Comparison of ENCODE assay signal across 8 cellular contexts in the genomic region with DNA sequence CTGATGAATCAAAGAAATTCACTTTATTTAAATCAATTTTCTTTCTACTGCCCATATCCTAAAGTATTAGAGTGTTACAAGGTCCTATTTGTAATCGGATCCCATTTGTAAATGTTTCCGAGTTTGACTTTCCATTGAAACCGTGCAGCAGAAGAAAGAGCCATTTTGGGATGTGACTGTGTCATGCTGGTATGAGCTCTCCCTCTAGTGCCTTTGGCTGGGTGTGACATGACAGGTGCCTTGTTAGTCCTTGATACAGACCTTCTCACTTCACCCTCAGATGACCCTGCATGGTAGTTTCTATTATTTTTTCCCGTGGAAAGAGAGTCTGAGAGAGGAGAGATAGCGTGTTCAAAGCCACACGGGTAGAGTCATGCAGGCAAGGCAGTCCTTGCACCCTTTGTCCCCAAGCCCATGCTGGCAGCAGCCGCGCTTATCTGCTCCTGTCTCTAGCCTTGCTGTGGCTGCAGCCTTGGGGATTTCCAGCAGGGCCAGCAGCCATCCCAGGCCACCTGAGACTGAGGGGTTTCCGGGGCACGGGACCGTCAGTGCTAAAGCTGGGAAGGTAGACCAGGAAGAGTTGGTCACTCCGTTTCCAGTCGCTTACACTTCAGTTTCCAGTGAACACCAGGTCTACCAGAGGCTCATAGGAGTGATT. TPM values are rescaled to one million over a fixed set of nuclear protein-coding genes. Genes with fewer than 3 reads are reported as not detected.
A peak's percentile ranks its signal among the peaks of the same experiment; 100 is the strongest.
DNase-seq lines count a peak whose midpoint lies in the region; ATAC-seq, FAIRE-seq and TF ChIP-seq lines count a peak whose summit lies in the region.

No MANE protein-coding gene starts in this region.

- H3K36me3 Mint-ChIP-seq in activated CD8-positive, alpha-beta T cell treated with anti-CD3 and anti-CD28 coated beads for 36 hours (ENCODE audit: low read depth) = no peaks in the 10 kb centered on the region
- H3K36me3 Mint-ChIP-seq in activated CD8-positive, alpha-beta T cell treated with anti-CD3 and anti-CD28 coated beads, Interleukin-2, amount 10 ng/mL, durations not matched to agents 7 days and 5 days (ENCODE audit: low read depth) = no peaks in the 10 kb centered on the region

- H3K27me3 ChIP-seq in bronchial epithelial cell (ENCODE audit: control insufficient read depth, insufficient read depth, low read length) = no peaks in the 10 kb centered on the region

- DNase-seq in activated CD8-positive, alpha-beta T cell treated with anti-CD3 and anti-CD28 coated beads for 36 hours = peak; percentile 28
- DNase-seq in activated CD8-positive, alpha-beta T cell treated with anti-CD3 and anti-CD28 coated beads, Interleukin-2, amount 10 ng/mL, durations not matched to agents 7 days and 5 days = no peak
- DNase-seq in NB4 (ENCODE audit: low read depth) (peak; percentile 59), bronchial epithelial cell (ENCODE audit: low read depth) (peak; percentile 45), myocyte (ENCODE audit: low read depth) (peak; percentile 87), mucosa of gallbladder (ENCODE audit: low spot score) (no peak), foreskin melanocyte (no peak)

- peaks cover 4% of the 10 kb centered on the region for H3K27me3 Mint-ChIP-seq in activated CD8-positive, alpha-beta T cell treated with anti-CD3 and anti-CD28 coated beads for 36 hours
- no peaks in the 10 kb centered on the region for H3K27me3 Mint-ChIP-seq in activated CD8-positive, alpha-beta T cell treated with anti-CD3 and anti-CD28 coated beads, Interleukin-2, amount 10 ng/mL, durations not matched to agents 7 days and 5 days (ENCODE audit: low read depth)

- H3K4me3 Mint-ChIP-seq in activated CD8-positive, alpha-beta T cell treated with anti-CD3 and anti-CD28 coated beads for 36 hours = no peak overlapping the region
- no peak overlapping the region for H3K4me3 Mint-ChIP-seq in activated CD8-positive, alpha-beta T cell treated with anti-CD3 and anti-CD28 coated beads, Interleukin-2, amount 10 ng/mL, durations not matched to agents 7 days and 5 days

- H3K4me3 ChIP-seq in NB4 (ENCODE audit: low read depth, low read length) = no peak overlapping the region
- no peak overlapping the region for H3K4me3 ChIP-seq in bronchial epithelial cell (ENCODE audit: low read depth, low read length)

- no peak for FAIRE-seq in bronchial epithelial cell (lab: Jason Lieb, UNC)

- POLR2A ChIA-PET in activated CD8-positive, alpha-beta T cell treated with anti-CD3 and anti-CD28 coated beads for 36 hours (lab: Charles Lee) = no interaction called here
- POLR2A ChIA-PET in activated CD8-positive, alpha-beta T cell treated with anti-CD3 and anti-CD28 coated beads, Interleukin-2, amount 10 ng/mL, durations not matched to agents 7 days and 5 days (lab: Charles Lee) = no interaction called here

- TF ChIP-seq CTCF in activated CD8-positive, alpha-beta T cell treated with anti-CD3 and anti-CD28 coated beads for 36 hours (IDR thresholded peaks at IDR 0.05) = peak; percentile 30
- TF ChIP-seq CTCF in NB4 (IDR thresholded peaks at IDR 0.05; ENCODE audit: low read depth, low read length) (peak; percentile 41), bronchial epithelial cell (IDR thresholded peaks at IDR 0.05; ENCODE audit: insufficient read depth, low read length, severe bottlenecking) (peak; percentile 67)

- H3K9me3 Mint-ChIP-seq in activated CD8-positive, alpha-beta T cell treated with anti-CD3 and anti-CD28 coated beads for 36 hours = no peaks in the 10 kb centered on the region
- peaks cover 6% of the 10 kb centered on the region for H3K9me3 Mint-ChIP-seq in activated CD8-positive, alpha-beta T cell treated with anti-CD3 and anti-CD28 coated beads, Interleukin-2, amount 10 ng/mL, durations not matched to agents 7 days and 5 days (ENCODE audit: insufficient read depth)

- TF ChIP-seq POLR2A in NB4 (IDR thresholded peaks at IDR 0.05; ENCODE audit: extremely low read depth, insufficient read length) = no peak

- H3K36me3 ChIP-seq in bronchial epithelial cell (ENCODE audit: control insufficient read depth, insufficient read depth, low read length) = peaks cover 6% of the 10 kb centered on the region

- no peak overlapping the region for H3K27ac Mint-ChIP-seq in activated CD8-positive, alpha-beta T cell treated with anti-CD3 and anti-CD28 coated beads for 36 hours
- no peak overlapping the region for H3K27ac Mint-ChIP-seq in activated CD8-positive, alpha-beta T cell treated with anti-CD3 and anti-CD28 coated beads, Interleukin-2, amount 10 ng/mL, durations not matched to agents 7 days and 5 days

- CTCF ChIA-PET in activated CD8-positive, alpha-beta T cell treated with anti-CD3 and anti-CD28 coated beads for 36 hours (lab: Charles Lee) = no interaction called here
- CTCF ChIA-PET in activated CD8-positive, alpha-beta T cell treated with anti-CD3 and anti-CD28 coated beads, Interleukin-2, amount 10 ng/mL, durations not matched to agents 7 days and 5 days (lab: Charles Lee) = interaction anchor here (0.7 kb wide), 1 partner anchor 138 kb away, joined by 3 read pairs; no protein-coding TSS in a partner anchor

- ATAC-seq in activated CD8-positive, alpha-beta T cell treated with anti-CD3 and anti-CD28 coated beads for 36 hours = peak; percentile 45
- no peak for ATAC-seq in activated CD8-positive, alpha-beta T cell treated with anti-CD3 and anti-CD28 coated beads, Interleukin-2, amount 10 ng/mL, durations not matched to agents 7 days and 5 days
- no peak for ATAC-seq in GM21528 (IDR thresholded peaks at IDR 0.05; ENCODE audit: low FRiP score, unreplicated experiment)

- H3K4me1 Mint-ChIP-seq in activated CD8-positive, alpha-beta T cell treated with anti-CD3 and anti-CD28 coated beads for 36 hours (ENCODE audit: low read depth) = no peaks in the 10 kb centered on the region
- H3K4me1 Mint-ChIP-seq in activated CD8-positive, alpha-beta T cell treated with anti-CD3 and anti-CD28 coated beads, Interleukin-2, amount 10 ng/mL, durations not matched to agents 7 days and 5 days (ENCODE audit: low read depth) = no peaks in the 10 kb centered on the region

- intact Hi-C loops in activated CD8-positive, alpha-beta T cell treated with anti-CD3 and anti-CD28 coated beads for 36 hours (cut with micrococcal nuclease) = loop anchor here (10.0 kb wide), 1 partner anchor 138 kb away; no protein-coding TSS in a partner anchor

RNA-seq across cellular contexts. Expression of gene CHMP1B, which starts 21.4 kb away (rescaled TPM):
- 10 to 100 TPM; 24.8 to 25.8 TPM for total RNA-seq in activated CD8-positive, alpha-beta T cell treated with anti-CD3 and anti-CD28 coated beads for 36 hours
- 10 to 100 TPM; 21.1 to 22.8 TPM for total RNA-seq in activated CD8-positive, alpha-beta T cell treated with anti-CD3 and anti-CD28 coated beads, Interleukin-2, amount 10 ng/mL, durations not matched to agents 7 days and 5 days
- 140 and 178 TPM in 2 replicates for total RNA-seq in bronchial epithelial cell
- total RNA-seq in myocyte = 46.1 and 52.9 TPM in 2 replicates
- 35.0 TPM for polyA plus RNA-seq in myocyte (2012)
- 50.4 TPM for total RNA-seq in mucosa of gallbladder

RNA-seq across cellular contexts. Expression of gene MPPE1, which starts 35.5 kb away (rescaled TPM):
- total RNA-seq in activated CD8-positive, alpha-beta T cell treated with anti-CD3 and anti-CD28 coated beads for 36 hours = 10 to 100 TPM; 21.7 to 22.4 TPM
- 10 to 100 TPM; 40.0 to 41.6 TPM for total RNA-seq in activated CD8-positive, alpha-beta T cell treated with anti-CD3 and anti-CD28 coated beads, Interleukin-2, amount 10 ng/mL, durations not matched to agents 7 days and 5 days
- total RNA-seq in bronchial epithelial cell (22.1 and 30.1 TPM in 2 replicates), myocyte (25.0 and 76.0 TPM in 2 replicates), mucosa of gallbladder (56.7 TPM)
- 32.4 TPM for polyA plus RNA-seq in myocyte (2012)

Comparison
In these comparisons a context has a peak if more than half of its experiments do, and no peak if none do; other contexts are left out.
1. DNase-seq: peak in activated CD8-positive, alpha-beta T cell treated with anti-CD3 and anti-CD28 coated beads for 36 hours (single experiment), NB4 (single experiment), bronchial epithelial cell (single experiment) and myocyte (single experiment); none in activated CD8-positive, alpha-beta T cell treated with anti-CD3 and anti-CD28 coated beads, Interleukin-2, amount 10 ng/mL, durations not matched to agents 7 days and 5 days (single experiment), mucosa of gallbladder (single experiment) and foreskin melanocyte (single experiment).
2. Peak in every context shown above with its lines, with median percentiles within 50 percentile points of each other: CTCF ChIP-seq.